In the genomic region with DNA sequence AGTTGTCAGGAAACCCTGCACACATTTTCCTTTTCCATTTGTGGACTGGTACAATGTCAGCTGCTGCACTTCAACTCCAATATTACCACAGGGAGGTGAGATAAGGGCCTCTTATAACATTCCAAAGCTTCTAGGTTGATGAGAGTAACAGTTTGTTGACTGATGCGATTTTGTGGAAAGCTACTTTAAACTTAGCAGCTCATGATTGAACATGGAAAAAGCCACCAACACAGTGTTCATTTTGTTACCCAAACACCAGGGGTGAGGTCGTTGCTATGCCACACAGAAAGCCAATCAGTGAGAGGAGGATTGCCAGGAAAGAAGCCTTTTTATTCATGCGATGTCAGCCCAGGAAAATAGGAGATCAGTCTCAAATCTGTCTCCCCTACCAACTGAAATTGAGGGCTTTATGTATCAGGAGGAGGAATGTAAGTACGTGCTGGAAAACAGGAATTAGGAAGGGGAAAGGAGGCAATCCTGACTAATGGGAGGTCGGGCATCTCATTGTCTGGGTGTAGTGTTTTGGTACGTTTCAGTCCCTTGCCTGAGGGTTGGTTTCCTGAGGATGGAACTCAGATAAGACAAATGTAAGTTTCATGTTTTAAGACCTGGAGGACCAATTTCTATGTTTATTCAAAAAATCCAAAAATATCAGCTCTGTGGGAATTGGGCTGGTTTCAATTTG, we compare ENCODE assay signal across 22 cellular contexts.
DNase-seq lines count a peak whose midpoint lies in the region; ATAC-seq and TF ChIP-seq lines count a peak whose summit lies in the region.
"Had no signal": no experiment of that assay in that cellular context is flagged by ENCODE, and none has a peak within 500 bp of the region (broad histone marks: within the 10 kb centered on the region; RNA-seq: fewer than 3 reads in every experiment).

No MANE protein-coding gene starts in this region.

- H3K27ac ChIP-seq in lower lobe of right lung (peak overlapping the region; percentile 31), upper lobe of right lung (peak overlapping the region; percentile 24), MM.1S (ENCODE audit: low read length) (no peak overlapping the region)
- H3K27ac ChIP-seq: C4-2B, hepatocyte, HL-60, RWPE1, tibial artery had no signal

- H3K27me3 ChIP-seq in lower lobe of right lung (ENCODE audit: low read depth) (no peaks in the 10 kb centered on the region), upper lobe of right lung (no peaks in the 10 kb centered on the region), MM.1S (replicated peaks; ENCODE audit: insufficient read depth, low read length) (no peaks in the 10 kb centered on the region)
- H3K27me3 ChIP-seq: hepatocyte, tibial artery had no signal

- H3K4me3 ChIP-seq in fibroblast of pulmonary artery (replicated peaks; ENCODE audit: low read depth, low read length) (no peak overlapping the region), lower lobe of right lung (no peak overlapping the region), upper lobe of right lung (no peak overlapping the region), MM.1S (ENCODE audit: low read length) (no peak overlapping the region)
- H3K4me3 ChIP-seq: hepatocyte, tibial artery had no signal

- no peak overlapping the region for H3K9ac ChIP-seq in MM.1S (ENCODE audit: low read length)

- H4K20me1 ChIP-seq in MM.1S (ENCODE audit: insufficient read depth, low read length), result no peaks in the 10 kb centered on the region

- intact Hi-C loops in Right ventricle myocardium inferior (cut with DNase I) (loop anchor here (5.0 kb wide), 2 partner anchors 170 to 605 kb away; no protein-coding TSS in a partner anchor), cardiac septum (cut with DNase I) (loop anchor here (5.0 to 10.0 kb wide), 2 partner anchors 58 to 145 kb away; no protein-coding TSS in a partner anchor), lower lobe of right lung (cut with DNase I) (no loop called here), upper lobe of right lung (cut with DNase I) (no loop called here)

- no peaks in the 10 kb centered on the region for H3K9me3 ChIP-seq in lower lobe of right lung
- no peaks in the 10 kb centered on the region for H3K9me3 ChIP-seq in upper lobe of right lung
- H3K9me3 ChIP-seq in MM.1S (replicated peaks; ENCODE audit: insufficient read depth, low read length), result no peaks in the 10 kb centered on the region
- H3K9me3 ChIP-seq: tibial artery had no signal

- peak; percentile 77 for ATAC-seq in Right ventricle myocardium inferior
- peak; percentile 89 to 93 for ATAC-seq in lower lobe of right lung
- peak; percentile 90 for ATAC-seq in upper lobe of right lung
- no peak for ATAC-seq in GM21367 (IDR thresholded peaks at IDR 0.05; ENCODE audit: unreplicated experiment)
- no peak for ATAC-seq in HG03469 (IDR thresholded peaks at IDR 0.05; ENCODE audit: unreplicated experiment)
- ATAC-seq: esophagus mucosa, HCT116 had no signal

- DNase-seq in Right ventricle myocardium inferior (ENCODE audit: missing footprints), result no peak
- DNase-seq in cardiac septum (ENCODE audit: low spot score), result no peak
- DNase-seq in fibroblast of pulmonary artery (ENCODE audit: low read depth), result peak; percentile 34
- no peak for DNase-seq in lower lobe of right lung
- DNase-seq in upper lobe of right lung, result no peak
- DNase-seq in MM.1S, result no peak
- DNase-seq: activated CD4-positive, alpha-beta T cell treated with anti-CD3 and anti-CD28 coated beads for 4 hours; aorta; dermis blood vessel endothelial cell; midbrain; NCI-H187; NCI-H446 treated with DMSO at 0.1 percent for 48 hours; retina; tibial artery had no signal

- H3K4me2 ChIP-seq in MM.1S (ENCODE audit: low read depth, low read length), result no peak overlapping the region
- H3K4me2 ChIP-seq: hepatocyte had no signal

- H3K79me2 ChIP-seq in MM.1S (ENCODE audit: low read length), result no peaks in the 10 kb centered on the region
- H3K79me2 ChIP-seq: hepatocyte had no signal

- H3K4me1 ChIP-seq in lower lobe of right lung (peaks cover 37% of the 10 kb centered on the region), upper lobe of right lung (peaks cover 17% of the 10 kb centered on the region), MM.1S (ENCODE audit: low read length) (no peaks in the 10 kb centered on the region)
- H3K4me1 ChIP-seq: tibial artery had no signal

- no peaks in the 10 kb centered on the region for H3K9me2 ChIP-seq in MM.1S (replicated peaks; ENCODE audit: insufficient read depth, low read length)

- no peak for TF ChIP-seq CTCF in fibroblast of pulmonary artery (IDR thresholded peaks at IDR 0.05; ENCODE audit: low read length, missing control alignments)
- TF ChIP-seq CTCF in lower lobe of right lung (IDR thresholded peaks at IDR 0.05), result no peak
- TF ChIP-seq CTCF in upper lobe of right lung (IDR thresholded peaks at IDR 0.05), result no peak
- no peak for TF ChIP-seq CTCF in MM.1S (IDR thresholded peaks at IDR 0.05; ENCODE audit: low read length)

- no peak overlapping the region for H2AFZ ChIP-seq in MM.1S (ENCODE audit: low read length)
- H2AFZ ChIP-seq: hepatocyte had no signal

- no peaks in the 10 kb centered on the region for H3F3A ChIP-seq in MM.1S (ENCODE audit: insufficient read depth, low read length)

- H3K36me3 ChIP-seq in lower lobe of right lung, result no peaks in the 10 kb centered on the region
- no peaks in the 10 kb centered on the region for H3K36me3 ChIP-seq in upper lobe of right lung
- H3K36me3 ChIP-seq in MM.1S (replicated peaks; ENCODE audit: insufficient read depth, low read length), result no peaks in the 10 kb centered on the region
- H3K36me3 ChIP-seq: tibial artery had no signal

Comparison
In these comparisons a context has a peak if more than half of its experiments do, and no peak if none do; other contexts are left out.
1. ATAC-seq: peak in Right ventricle myocardium inferior (single experiment), lower lobe of right lung (2 of 2) and upper lobe of right lung (single experiment); none in GM21367 (single experiment) and HG03469 (single experiment).
2. intact Hi-C loops: an anchor here in Right ventricle myocardium inferior (5.0 kb wide) and cardiac septum (5.0 to 10.0 kb wide); none called in lower lobe of right lung and upper lobe of right lung.